In the genomic region with DNA sequence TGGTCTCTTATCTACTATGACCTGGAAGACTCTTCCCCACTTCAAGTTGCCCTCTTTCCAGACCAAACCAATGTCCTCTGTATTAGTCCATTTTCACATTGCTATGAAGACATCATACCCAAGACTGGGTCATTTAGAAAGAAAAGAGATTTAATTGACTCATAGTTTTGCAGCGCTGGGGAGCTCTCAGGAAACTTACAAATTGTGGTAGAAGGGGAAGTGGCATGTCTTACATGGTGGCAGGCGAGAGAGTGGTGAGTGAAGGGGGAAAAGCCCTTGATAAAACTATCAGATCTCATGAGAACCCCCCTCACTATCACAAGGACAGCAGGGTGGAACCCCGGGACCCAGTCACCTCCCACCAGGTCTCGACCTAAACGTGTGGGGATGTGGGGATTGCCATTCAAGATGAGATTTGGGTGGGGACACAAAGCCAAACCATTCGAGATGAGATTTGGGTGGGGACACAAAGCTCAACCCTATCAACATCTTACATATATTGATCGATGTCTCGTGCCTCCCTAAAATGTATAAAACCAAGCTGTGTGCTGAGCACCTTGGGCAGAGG, we compare ENCODE assay signal across 18 cellular contexts.
"Had no signal": no experiment of that assay in that cellular context is flagged by ENCODE, and none has a peak within 500 bp of the region (broad histone marks: within the 10 kb centered on the region; RNA-seq: fewer than 3 reads in every experiment).

No MANE protein-coding gene starts in this region.

- H3K36me3 ChIP-seq: esophagus muscularis mucosa, gastroesophageal sphincter, heart left ventricle, thoracic aorta, upper lobe of left lung had no signal

- H3K4me3 ChIP-seq: esophagus muscularis mucosa, gastroesophageal sphincter, heart left ventricle, lung, thoracic aorta, upper lobe of left lung had no signal

- H3K27ac ChIP-seq: esophagus muscularis mucosa, gastroesophageal sphincter, heart left ventricle, thoracic aorta had no signal

- H3K4me1 ChIP-seq: esophagus muscularis mucosa, gastroesophageal sphincter had no signal

- DNase-seq: activated CD4-positive, alpha-beta T cell treated with anti-CD3 and anti-CD28 coated beads for 36 hours; activated CD4-positive, alpha-beta T cell treated with anti-CD3 and anti-CD28 coated beads, Interleukin-2, amount 50 U/mL, for 48 hours; activated gamma-delta T cell treated with Interleukin-2 at 50 U/mL for 16 hours; cerebellar nuclear complex; effector CD8-positive, alpha-beta T cell; kidney; nephron progenitor cell; T-helper 9 cell; upper lobe of left lung had no signal

- ATAC-seq: activated CD4-positive, alpha-beta T cell treated with anti-CD3 and anti-CD28 coated beads for 36 hours; gastroesophageal sphincter; heart left ventricle; left lobe of liver had no signal

- H3K27me3 ChIP-seq: esophagus muscularis mucosa, gastroesophageal sphincter, heart left ventricle, upper lobe of left lung had no signal

- FAIRE-seq: bronchial epithelial cell, kidney had no signal

- H3K27ac Mint-ChIP-seq: activated CD4-positive, alpha-beta T cell treated with anti-CD3 and anti-CD28 coated beads for 36 hours; activated naive CD4-positive, alpha-beta T cell treated with anti-CD3 and anti-CD28 coated beads, Interleukin-2, amount 50 U/mL, for 72 hours; progenitor cell of endocrine pancreas had no signal

- H3K4me3 Mint-ChIP-seq: activated CD4-positive, alpha-beta T cell treated with anti-CD3 and anti-CD28 coated beads for 36 hours; nephron progenitor cell had no signal

- H3K9me3 ChIP-seq: esophagus muscularis mucosa, gastroesophageal sphincter, heart left ventricle, thoracic aorta, upper lobe of left lung had no signal
